13 cellular contexts compared by ENCODE assay signal in genomic region chr14:99259327-99259726, GRCh38. TPM values are rescaled to one million over a fixed set of nuclear protein-coding genes. Genes with fewer than 3 reads are reported as not detected.
DNase-seq lines count a peak whose midpoint lies in the region; ATAC-seq and TF ChIP-seq lines count a peak whose summit lies in the region.
"Had no signal": no experiment of that assay in that cellular context is flagged by ENCODE, and none has a peak within 500 bp of the region (broad histone marks: within the 10 kb centered on the region; RNA-seq: fewer than 3 reads in every experiment).

No MANE protein-coding gene starts in this region.

- peak overlapping the region; percentile 91 for H3K4me3 Mint-ChIP-seq in activated T-helper 2 cell treated with anti-CD3 and anti-CD28 coated beads, Interferon-gamma antibody, Interleukin-2, Interleukin-4, amounts not matched to agents 10 μg/mL and 5 μg/mL and 100 μg/mL, durations not matched to agents 14 hours and 24 hours and 36 hours (ENCODE audit: low read depth)
- peak overlapping the region; percentile 72 for H3K4me3 Mint-ChIP-seq in type B pancreatic cell

- H3K4me1 Mint-ChIP-seq in activated T-helper 2 cell treated with anti-CD3 and anti-CD28 coated beads, Interferon-gamma antibody, Interleukin-2, Interleukin-4, amounts not matched to agents 10 μg/mL and 5 μg/mL and 100 μg/mL, durations not matched to agents 14 hours and 24 hours and 36 hours (ENCODE audit: low read depth) = peaks cover 87% of the 10 kb centered on the region
- H3K4me1 Mint-ChIP-seq in type B pancreatic cell (ENCODE audit: unreplicated experiment) = peaks cover 66% of the 10 kb centered on the region

- no peaks in the 10 kb centered on the region for H3K9me3 Mint-ChIP-seq in activated T-helper 2 cell treated with anti-CD3 and anti-CD28 coated beads, Interferon-gamma antibody, Interleukin-2, Interleukin-4, amounts not matched to agents 10 μg/mL and 5 μg/mL and 100 μg/mL, durations not matched to agents 14 hours and 24 hours and 36 hours
- no peaks in the 10 kb centered on the region for H3K9me3 Mint-ChIP-seq in type B pancreatic cell

- H3K27me3 Mint-ChIP-seq in activated T-helper 2 cell treated with anti-CD3 and anti-CD28 coated beads, Interferon-gamma antibody, Interleukin-2, Interleukin-4, amounts not matched to agents 10 μg/mL and 5 μg/mL and 100 μg/mL, durations not matched to agents 14 hours and 24 hours and 36 hours (ENCODE audit: low read depth) = no peaks in the 10 kb centered on the region
- H3K27me3 Mint-ChIP-seq in type B pancreatic cell = peaks cover 28% of the 10 kb centered on the region

- peak; percentile 74 for DNase-seq in activated effector memory CD4-positive, alpha-beta T cell treated with anti-CD3 and anti-CD28 coated beads, Interleukin-2, amount 50 U/mL, for 16 hours
- DNase-seq in activated effector memory CD4-positive, alpha-beta T cell treated with Interleukin-2 at 50 U/mL for 16 hours = no peak
- DNase-seq in activated T-helper 2 cell treated with anti-CD3 and anti-CD28 coated beads, Interferon-gamma antibody, Interleukin-2, Interleukin-4, amounts not matched to agents 10 μg/mL and 5 μg/mL and 100 μg/mL, durations not matched to agents 14 hours and 24 hours and 36 hours (ENCODE audit: low spot score) = peak; percentile 23
- DNase-seq in mesenteric fat pad (ENCODE audit: low spot score) = peak; percentile 8
- DNase-seq in type B pancreatic cell (ENCODE audit: extremely low spot score, unreplicated experiment) = no peak
- DNase-seq in NCI-H146 treated with DMSO at 0.1 percent for 48 hours (lab: John Stamatoyannopoulos, UW; ENCODE audit: unreplicated experiment) = no peak
- no peak for DNase-seq in NCI-H82 treated with DMSO at 0.1 percent for 48 hours (lab: John Stamatoyannopoulos, UW; ENCODE audit: unreplicated experiment)
- DNase-seq: activated gamma-delta T cell treated with Interleukin-2 at 50 U/mL for 16 hours, DMS79 treated with DMSO at 0.1 percent for 48 hours, GM23248, NCI-H345 had no signal

- intact Hi-C loops in activated T-helper 2 cell treated with anti-CD3 and anti-CD28 coated beads, Interferon-gamma antibody, Interleukin-2, Interleukin-4, amounts not matched to agents 10 μg/mL and 5 μg/mL and 100 μg/mL, durations not matched to agents 14 hours and 24 hours and 36 hours (cut with micrococcal nuclease) = no loop called here

- peaks cover 60% of the 10 kb centered on the region for H3K36me3 Mint-ChIP-seq in activated T-helper 2 cell treated with anti-CD3 and anti-CD28 coated beads, Interferon-gamma antibody, Interleukin-2, Interleukin-4, amounts not matched to agents 10 μg/mL and 5 μg/mL and 100 μg/mL, durations not matched to agents 14 hours and 24 hours and 36 hours (ENCODE audit: low read depth)
- H3K36me3 Mint-ChIP-seq in type B pancreatic cell = no peaks in the 10 kb centered on the region

- peak overlapping the region; percentile 100 for H3K27ac Mint-ChIP-seq in activated T-helper 2 cell treated with anti-CD3 and anti-CD28 coated beads, Interferon-gamma antibody, Interleukin-2, Interleukin-4, amounts not matched to agents 10 μg/mL and 5 μg/mL and 100 μg/mL, durations not matched to agents 14 hours and 24 hours and 36 hours
- H3K27ac Mint-ChIP-seq in type B pancreatic cell = peak overlapping the region; percentile 68

- no peak for TF ChIP-seq CTCF in type B pancreatic cell (conservative IDR thresholded peaks at IDR 0.05)

- ATAC-seq in HG02678 (IDR thresholded peaks at IDR 0.05; ENCODE audit: unreplicated experiment) = no peak
- ATAC-seq: GM12878 had no signal

RNA-seq across cellular contexts. Expression of gene BCL11B, which starts 12.7 kb away (rescaled TPM):
- total RNA-seq in activated T-helper 2 cell treated with anti-CD3 and anti-CD28 coated beads, Interferon-gamma antibody, Interleukin-2, Interleukin-4, amounts not matched to agents 10 μg/mL and 5 μg/mL and 100 μg/mL, durations not matched to agents 14 hours and 24 hours and 36 hours = 34.1 and 34.9 TPM in 2 replicates
- total RNA-seq in mesenteric fat pad (0.67 TPM), type B pancreatic cell (ENCODE audit: low replicate concordance) (11.4 and 32.0 TPM in 2 replicates)
- total RNA-seq: GM23248 had no signal

Comparison
In these comparisons a context has a peak if more than half of its experiments do, and no peak if none do; other contexts are left out.
1. DNase-seq: peak in activated effector memory CD4-positive, alpha-beta T cell treated with anti-CD3 and anti-CD28 coated beads, Interleukin-2, amount 50 U/mL, for 16 hours (single experiment), activated T-helper 2 cell treated with anti-CD3 and anti-CD28 coated beads, Interferon-gamma antibody, Interleukin-2, Interleukin-4, amounts not matched to agents 10 μg/mL and 5 μg/mL and 100 μg/mL, durations not matched to agents 14 hours and 24 hours and 36 hours (single experiment) and mesenteric fat pad (single experiment); none in activated effector memory CD4-positive, alpha-beta T cell treated with Interleukin-2 at 50 U/mL for 16 hours (single experiment), type B pancreatic cell (single experiment), NCI-H146 treated with DMSO at 0.1 percent for 48 hours (single experiment) and NCI-H82 treated with DMSO at 0.1 percent for 48 hours (single experiment).